8 cellular contexts compared by ENCODE assay signal in genomic region chr17:58692239-58693055, GRCh38. TPM values are rescaled to one million over a fixed set of nuclear protein-coding genes. Genes with fewer than 3 reads are reported as not detected.
DNase-seq lines count a peak whose midpoint lies in the region; ATAC-seq and TF ChIP-seq lines count a peak whose summit lies in the region.

RAD51C (plus strand) TSS chr17:58692602; CDS start chr17:58692644, 42 bp downstream.

- peak within 1 kb of the TSS; percentile 96 for H3K27ac Mint-ChIP-seq in activated CD4-positive, alpha-beta T cell treated with anti-CD3 and anti-CD28 coated beads, Interleukin-2, amount 10 ng/mL, durations not matched to agents 24 days and 14 days

- peaks cover 9% of the 10 kb centered on the region; the same call in 1 of the 2 replicates for H3K4me1 ChIP-seq in BE2C

- H3K27me3 ChIP-seq in BE2C, result no peaks in the 10 kb centered on the region

- peak; percentile 87 for DNase-seq in BE2C
- DNase-seq in NCI-H524 (lab: John Stamatoyannopoulos, UW), result peak; percentile 75 to 92
- peak; percentile 97 for DNase-seq in activated CD4-positive, alpha-beta T cell treated with anti-CD3 and anti-CD28 coated beads, Interleukin-2, amount 10 ng/mL, durations not matched to agents 24 days and 14 days
- peak; percentile 81 for DNase-seq in coronary artery (ENCODE audit: low spot score)
- DNase-seq in left colon, result peak; percentile 82 to 90
- DNase-seq in stimulated activated CD4-positive, alpha-beta T cell treated with anti-CD3 and anti-CD28 coated beads, Interleukin-1b, Interleukin-23, amount 100 ng/mL, for 4 hours (ENCODE audit: low read depth in 2 of 2), result peak; percentile 72 to 79

- H3K9me3 Mint-ChIP-seq in activated CD4-positive, alpha-beta T cell treated with anti-CD3 and anti-CD28 coated beads, Interleukin-2, amount 10 ng/mL, durations not matched to agents 24 days and 14 days, result peaks cover 4% of the 10 kb centered on the region

- peak; percentile 93 for TF ChIP-seq POLR2A in GM19193 (IDR thresholded peaks at IDR 0.05; ENCODE audit: extremely low read depth, insufficient read depth, insufficient read length)

- peak within 1 kb of the TSS; percentile 62 for H3K4me3 ChIP-seq in BE2C (ENCODE audit: low read depth, low read length)
- peak within 1 kb of the TSS; percentile 77 for H3K4me3 ChIP-seq in coronary artery

- peak within 1 kb of the TSS; percentile 83 to 85 for H3K27ac ChIP-seq in coronary artery

- H3K27me3 Mint-ChIP-seq in activated CD4-positive, alpha-beta T cell treated with anti-CD3 and anti-CD28 coated beads, Interleukin-2, amount 10 ng/mL, durations not matched to agents 24 days and 14 days, result no peaks in the 10 kb centered on the region

- H3K9me3 ChIP-seq in BE2C, result no peaks in the 10 kb centered on the region

- H3K4me3 Mint-ChIP-seq in activated CD4-positive, alpha-beta T cell treated with anti-CD3 and anti-CD28 coated beads, Interleukin-2, amount 10 ng/mL, durations not matched to agents 24 days and 14 days, result peak within 1 kb of the TSS; percentile 95

- peaks cover 21% of the 10 kb centered on the region for H3K4me1 Mint-ChIP-seq in activated CD4-positive, alpha-beta T cell treated with anti-CD3 and anti-CD28 coated beads, Interleukin-2, amount 10 ng/mL, durations not matched to agents 24 days and 14 days

- TF ChIP-seq CTCF in BE2C (IDR thresholded peaks at IDR 0.05; ENCODE audit: low read depth, low read length) (no peak), coronary artery (IDR thresholded peaks at IDR 0.05) (no peak)

- intact Hi-C loops in activated CD4-positive, alpha-beta T cell treated with anti-CD3 and anti-CD28 coated beads, Interleukin-2, amount 10 ng/mL, durations not matched to agents 24 days and 14 days (cut with micrococcal nuclease), result loop anchor here (1.0 to 5.0 kb wide), 4 partner anchors 18 to 175 kb away; no protein-coding TSS in a partner anchor
- intact Hi-C loops in left colon (cut with DNase I, micrococcal nuclease), result loop anchor here in 1 of 2 donors (10.0 kb wide), 1 partner anchor 178 kb away; the partner anchor contains the start of gene MTMR4

- ATAC-seq in HG03432 (IDR thresholded peaks at IDR 0.05; ENCODE audit: unreplicated experiment) (peak; percentile 99), left colon (peak; percentile 100)

- H3K36me3 Mint-ChIP-seq in activated CD4-positive, alpha-beta T cell treated with anti-CD3 and anti-CD28 coated beads, Interleukin-2, amount 10 ng/mL, durations not matched to agents 24 days and 14 days (ENCODE audit: low read depth), result peaks cover 26% of the 10 kb centered on the region

- peaks cover 10% of the 10 kb centered on the region for H3K36me3 ChIP-seq in BE2C

RNA-seq across cellular contexts. Expression of gene RAD51C, which starts in this region (rescaled TPM):
- polyA plus RNA-seq in BE2C (2012; ENCODE audit: insufficient read depth, insufficient read length, low read depth), result 27.2 TPM
- 73.7 and 78.8 TPM in 2 replicates for total RNA-seq in activated CD4-positive, alpha-beta T cell treated with anti-CD3 and anti-CD28 coated beads, Interleukin-2, amount 10 ng/mL, durations not matched to agents 24 days and 14 days
- total RNA-seq in left colon, result 1 to 10 TPM; 7.6 to 8.1 TPM

Comparison
In these comparisons a context has a peak if more than half of its experiments do, and no peak if none do; other contexts are left out.
1. Peak in every context shown above with its lines: DNase-seq, ATAC-seq, H3K4me3 ChIP-seq and H3K27ac ChIP-seq.